Comparison of ENCODE assay signal across 11 cellular contexts in the genomic region with DNA sequence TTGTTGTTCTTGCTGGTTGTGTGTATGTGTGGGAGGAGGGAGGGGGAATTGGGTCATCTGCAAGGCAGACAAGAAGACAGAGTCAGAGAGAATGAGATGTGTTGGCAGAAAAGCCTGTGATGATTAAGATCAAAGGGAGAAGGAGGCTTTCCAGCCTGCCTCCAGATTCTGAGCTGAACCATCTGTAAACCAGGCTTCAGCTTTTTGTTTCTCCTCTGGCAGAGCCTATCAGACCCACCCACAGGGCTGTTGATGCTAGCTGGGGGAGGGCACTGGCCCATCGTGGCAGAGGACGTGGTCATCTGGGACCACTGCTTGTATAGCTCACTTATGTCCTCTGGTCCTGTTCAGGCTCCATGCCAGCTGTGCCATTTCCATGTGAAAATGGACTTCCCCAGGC. TPM values are rescaled to one million over a fixed set of nuclear protein-coding genes. Genes with fewer than 3 reads are reported as not detected.
DNase-seq lines count a peak whose midpoint lies in the region; ATAC-seq, FAIRE-seq and TF ChIP-seq lines count a peak whose summit lies in the region.
"Had no signal": no experiment of that assay in that cellular context is flagged by ENCODE, and none has a peak within 500 bp of the region (broad histone marks: within the 10 kb centered on the region; RNA-seq: fewer than 3 reads in every experiment).

No MANE protein-coding gene starts in this region.

- peak overlapping the region in 6 of 8 donors; percentile 0 to 72 (median 65) for H3K27ac Mint-ChIP-seq in CD8-positive, alpha-beta memory T cell

- TF ChIP-seq CTCF in epithelial cell of esophagus (IDR thresholded peaks at IDR 0.05; ENCODE audit: insufficient read depth, low read depth, low read length, missing control alignments) (no peak), D721Med (IDR thresholded peaks at IDR 0.05; ENCODE audit: insufficient read depth, missing control alignments) (no peak)

- DNase-seq in CD8-positive, alpha-beta memory T cell: peak in 1 of 5 donors; percentile 49
- DNase-seq in activated CD4-positive, alpha-beta T cell treated with anti-CD3 and anti-CD28 coated beads for 48 hours: peak; percentile 60
- DNase-seq in epithelial cell of esophagus (ENCODE audit: low read depth) (peak; percentile 21), renal cortical epithelial cell (ENCODE audit: low read depth) (peak; percentile 42), HT-29 (ENCODE audit: low spot score) (no peak), D721Med (ENCODE audit: insufficient read length, low spot score) (no peak)
- DNase-seq: NCI-H82, testis had no signal

- peaks cover 0 to 1% of the 10 kb centered on the region in 2 donors for H3K27me3 Mint-ChIP-seq in CD8-positive, alpha-beta memory T cell

- H3K36me3 ChIP-seq in CD8-positive, alpha-beta memory T cell (ENCODE audit: insufficient read depth, low read length): no peaks in the 10 kb centered on the region

- H3K4me1 Mint-ChIP-seq in CD8-positive, alpha-beta memory T cell: peaks cover 18 to 31% (median 28%) of the 10 kb centered on the region in 3 donors

- ATAC-seq in GM18861 (IDR thresholded peaks at IDR 0.05; ENCODE audit: unreplicated experiment) (no peak), GM21717 (IDR thresholded peaks at IDR 0.05; ENCODE audit: unreplicated experiment) (no peak)

- H3K27me3 ChIP-seq in CD8-positive, alpha-beta memory T cell (ENCODE audit: insufficient read depth, low read length, poor library complexity, severe bottlenecking): no peaks in the 10 kb centered on the region
- H3K27me3 ChIP-seq: testis had no signal

- H3K4me3 ChIP-seq in CD8-positive, alpha-beta memory T cell (ENCODE audit: low read length): no peak overlapping the region
- H3K4me3 ChIP-seq in epithelial cell of esophagus (ENCODE audit: low read length): no peak overlapping the region
- H3K4me3 ChIP-seq: testis had no signal

- peaks cover 0 to 5% (median 0%) of the 10 kb centered on the region in 3 donors for H3K36me3 Mint-ChIP-seq in CD8-positive, alpha-beta memory T cell

- FAIRE-seq in D721Med (lab: Jason Lieb, UNC): no peak

- no peak overlapping the region for H3K4me3 Mint-ChIP-seq in CD8-positive, alpha-beta memory T cell

- CTCF ChIA-PET in CD8-positive, alpha-beta memory T cell (lab: Charles Lee): interaction anchor here (1.1 to 2.3 kb wide), 3 partner anchors 20 to 34 kb away, joined by 3 to 9 read pairs (median 8); no protein-coding TSS in a partner anchor

- H3K27ac ChIP-seq in CD8-positive, alpha-beta memory T cell (ENCODE audit: low read depth, low read length): no peak overlapping the region
- H3K27ac ChIP-seq: testis had no signal

- POLR2A ChIA-PET in CD8-positive, alpha-beta memory T cell (lab: Charles Lee): no interaction called here

- H3K4me1 ChIP-seq in CD8-positive, alpha-beta memory T cell (ENCODE audit: insufficient read depth, low read length): peaks cover 38% of the 10 kb centered on the region
- H3K4me1 ChIP-seq: testis had no signal

- no peaks in the 10 kb centered on the region for H3K9me3 ChIP-seq in CD8-positive, alpha-beta memory T cell (ENCODE audit: low read length)
- H3K9me3 ChIP-seq: testis had no signal

- H3K9me3 Mint-ChIP-seq in CD8-positive, alpha-beta memory T cell: no peaks in the 10 kb centered on the region

RNA-seq across cellular contexts. Expression of gene COL6A3, which starts 27.6 kb away (rescaled TPM):
- total RNA-seq in CD8-positive, alpha-beta memory T cell: 1 to 10 TPM; 7.0 to 9.5 TPM
- 0.56 TPM for polyA plus RNA-seq in CD8-positive, alpha-beta memory T cell
- 2.5 and 3.6 TPM in 2 replicates for total RNA-seq in renal cortical epithelial cell
- 0.03 TPM in 1 of 2 replicates, not detected in the other for total RNA-seq in HT-29 (2014; rRNA removed; shearing (Covaris generic))

RNA-seq across cellular contexts. Expression of gene MLPH, which starts 45.4 kb away (rescaled TPM):
- not detected for total RNA-seq in CD8-positive, alpha-beta memory T cell
- polyA plus RNA-seq in CD8-positive, alpha-beta memory T cell: not detected
- 17.7 and 24.6 TPM in 2 replicates for total RNA-seq in renal cortical epithelial cell
- total RNA-seq in HT-29 (2014; rRNA removed; shearing (Covaris generic)): 66.1 and 67.8 TPM in 2 replicates
- total RNA-seq: pulmonary artery endothelial cell had no signal

Comparison
In these comparisons a context has a peak if more than half of its experiments do, and no peak if none do; other contexts are left out.
1. DNase-seq: peak in activated CD4-positive, alpha-beta T cell treated with anti-CD3 and anti-CD28 coated beads for 48 hours (single experiment), epithelial cell of esophagus (single experiment) and renal cortical epithelial cell (single experiment); none in HT-29 (single experiment) and D721Med (single experiment).
2. RNA of gene MLPH, which starts 45.4 kb away (total RNA-seq): 66.1 to 67.8 TPM in HT-29 and 17.7 to 24.6 TPM in renal cortical epithelial cell; not detected in CD8-positive, alpha-beta memory T cell; every median in the first group is over 10 times any median in the second.